Comparison of ENCODE assay signal across 10 cellular contexts in the genomic region with DNA sequence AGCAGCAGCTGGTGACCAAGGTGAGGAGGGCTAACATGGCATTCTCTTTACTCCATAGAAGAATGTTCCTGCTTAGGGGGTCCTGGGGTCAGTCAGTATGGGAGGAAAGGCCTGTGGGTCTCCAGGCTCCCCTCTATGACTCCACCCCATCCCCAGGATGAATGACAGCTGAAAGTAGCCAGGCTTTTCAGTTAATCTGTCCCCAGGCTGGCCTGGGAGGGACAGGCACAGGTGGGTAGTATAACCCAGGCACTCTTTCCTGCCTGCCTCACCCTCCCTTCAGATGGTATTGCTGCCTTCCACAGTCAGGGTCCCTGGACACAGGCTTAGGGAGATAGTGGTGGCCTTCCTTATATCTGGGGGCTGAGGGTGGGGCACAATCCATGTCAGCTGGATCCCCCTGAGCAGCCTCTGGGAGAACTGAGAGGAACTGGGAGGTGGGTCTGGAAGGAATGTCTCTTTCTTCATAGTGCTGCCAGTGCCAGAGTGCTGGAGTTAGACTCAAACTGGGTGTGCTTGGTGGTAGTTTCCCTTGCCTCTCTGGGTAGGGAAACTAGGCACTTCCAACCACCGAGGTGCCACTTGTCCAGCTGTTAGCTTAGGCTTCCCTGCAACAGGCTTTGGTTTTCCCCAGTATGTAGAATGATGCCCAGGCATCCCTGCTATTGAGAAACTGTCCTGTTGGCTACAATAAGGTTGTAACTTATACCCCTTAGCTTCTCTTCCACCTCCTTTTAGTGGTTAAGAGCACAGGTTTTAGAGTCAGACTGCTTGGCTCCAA. TPM values are rescaled to one million over a fixed set of nuclear protein-coding genes. Genes with fewer than 3 reads are reported as not detected.
DNase-seq lines count a peak whose midpoint lies in the region; ATAC-seq and TF ChIP-seq lines count a peak whose summit lies in the region.
"Had no signal": no experiment of that assay in that cellular context is flagged by ENCODE, and none has a peak within 500 bp of the region (broad histone marks: within the 10 kb centered on the region; RNA-seq: fewer than 3 reads in every experiment).

No MANE protein-coding gene starts in this region.

- peaks cover 76% of the 10 kb centered on the region for H3K4me1 Mint-ChIP-seq in chondrocyte (ENCODE audit: low read depth)

- no peak overlapping the region for H2AFZ ChIP-seq in osteoblast (ENCODE audit: low read length)

- H3K4me1 ChIP-seq in osteoblast (ENCODE audit: insufficient read depth, low read length) (peaks cover 46% of the 10 kb centered on the region), foreskin keratinocyte (peaks cover 8% of the 10 kb centered on the region)

- no peak for DNase-seq in chondrocyte (ENCODE audit: low spot score)
- no peak for DNase-seq in osteoblast (ENCODE audit: insufficient read length, low spot score, missing footprints)
- DNase-seq in NCI-H146 (lab: John Stamatoyannopoulos, UW) = no peak
- no peak for DNase-seq in HT-29 (ENCODE audit: low spot score)
- no peak for DNase-seq in foreskin keratinocyte
- no peak for DNase-seq in T-helper 2 cell
- DNase-seq: activated CD4-positive, alpha-beta T cell treated with anti-CD3 and anti-CD28 coated beads for 48 hours; NCI-H1048 had no signal

- H3K4me2 ChIP-seq in osteoblast (ENCODE audit: insufficient read depth, low read length) = no peak overlapping the region

- peaks cover 99% of the 10 kb centered on the region for H3K79me2 ChIP-seq in osteoblast (ENCODE audit: insufficient read depth, low read length)

- no peaks in the 10 kb centered on the region for H3K9me3 ChIP-seq in osteoblast (ENCODE audit: low read depth, low read length)

- peak; percentile 8 for ATAC-seq in GM18868 (IDR thresholded peaks at IDR 0.05; ENCODE audit: unreplicated experiment)
- peak; percentile 8 for ATAC-seq in HG02943 (IDR thresholded peaks at IDR 0.05; ENCODE audit: low read depth, unreplicated experiment)
- ATAC-seq in foreskin keratinocyte = no peak

- no peaks in the 10 kb centered on the region for H3K36me3 ChIP-seq in osteoblast (ENCODE audit: insufficient read depth, low read length)

- peaks cover 95% of the 10 kb centered on the region for H4K20me1 ChIP-seq in osteoblast (ENCODE audit: insufficient read depth, low read length)

- H3K27ac ChIP-seq in osteoblast (ENCODE audit: low read depth, low read length) = peak overlapping the region; percentile 44
- no peak overlapping the region for H3K27ac ChIP-seq in foreskin keratinocyte

- H3K4me3 Mint-ChIP-seq in chondrocyte (ENCODE audit: unreplicated experiment) = no peak overlapping the region

- H3K27me3 Mint-ChIP-seq in chondrocyte (ENCODE audit: low read depth) = no peaks in the 10 kb centered on the region

- no peaks in the 10 kb centered on the region for H3K9me3 Mint-ChIP-seq in chondrocyte (ENCODE audit: low read depth)

- H3K36me3 Mint-ChIP-seq in chondrocyte (ENCODE audit: low read depth) = no peaks in the 10 kb centered on the region

- no peaks in the 10 kb centered on the region for H3K27me3 ChIP-seq in osteoblast (ENCODE audit: insufficient read depth, low read length)
- no peaks in the 10 kb centered on the region for H3K27me3 ChIP-seq in foreskin keratinocyte

- TF ChIP-seq CTCF in chondrocyte (IDR thresholded peaks at IDR 0.05) = no peak
- TF ChIP-seq CTCF in osteoblast (IDR thresholded peaks at IDR 0.05; ENCODE audit: extremely low read depth, low read depth, low read length) = no peak
- TF ChIP-seq CTCF in foreskin keratinocyte (conservative IDR thresholded peaks at IDR 0.05) = no peak

- no peak overlapping the region for H3K4me3 ChIP-seq in osteoblast (ENCODE audit: insufficient read depth, low read length)

- peak overlapping the region; percentile 22 for H3K27ac Mint-ChIP-seq in chondrocyte (ENCODE audit: unreplicated experiment)

RNA-seq across cellular contexts. Expression of gene LARP1, which starts 27.8 kb away (rescaled TPM):
- total RNA-seq in chondrocyte = 225 to 272 TPM (median 258 TPM) in 3 replicates
- total RNA-seq in osteoblast = 115 and 124 TPM in 2 replicates
- total RNA-seq in HT-29 (2014; rRNA removed; shearing (Covaris generic)) = 117 and 123 TPM in 2 replicates
- 129 and 149 TPM in 2 replicates for total RNA-seq in foreskin keratinocyte
- polyA plus RNA-seq in foreskin keratinocyte = 27.7 and 35.9 TPM in 2 replicates
